Comparison of ENCODE assay signal across 1 cellular context in genomic region chr7:77798394-77799077, GRCh38.
TF ChIP-seq lines count a peak whose summit lies in the region.

Gene PHTF2, plus strand, starts transcription at chr7:77798773.
A gene with protein sequence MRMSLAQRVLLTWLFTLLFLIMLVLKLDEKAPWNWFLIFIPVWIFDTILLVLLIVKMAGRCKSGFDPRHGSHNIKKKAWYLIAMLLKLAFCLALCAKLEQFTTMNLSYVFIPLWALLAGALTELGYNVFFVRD (minus strand): TSS chr7:77798434. CDS start chr7:77794373, 4,061 bp downstream.

TF ChIP-seq in HEK293, 187 proteins besides CTCF, POLR2A, EP300 and RAD21 (continued from another document and continues in another):
- TF ChIP-seq, protein P1, sequence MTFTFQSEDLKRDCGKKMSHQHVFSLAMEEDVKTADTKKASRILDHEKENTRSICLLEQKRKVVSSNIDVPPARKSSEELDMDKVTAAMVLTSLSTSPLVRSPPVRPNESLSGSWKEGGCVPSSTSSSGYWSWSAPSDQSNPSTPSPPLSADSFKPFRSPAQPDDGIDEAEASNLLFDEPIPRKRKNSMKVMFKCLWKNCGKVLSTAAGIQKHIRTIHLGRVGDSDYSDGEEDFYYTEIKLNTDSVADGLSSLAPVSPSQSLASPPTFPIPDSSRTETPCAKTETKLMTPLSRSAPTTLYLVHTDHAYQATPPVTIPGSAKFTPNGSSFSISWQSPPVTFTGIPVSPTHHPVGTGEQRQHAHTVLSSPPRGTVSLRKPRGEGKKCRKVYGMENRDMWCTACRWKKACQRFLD (tag by site-specific recombination; IDR thresholded peaks at IDR 0.05): no peak
- no peak for TF ChIP-seq YY1 (tag by site-specific recombination; IDR thresholded peaks at IDR 0.05)
- TF ChIP-seq ZNF423 (tag by site-specific recombination; IDR thresholded peaks at IDR 0.05): 0 out of 2 replicates have a peak, but pooled peaks have one; percentile 28
- TF ChIP-seq ZNF830 (tag by site-specific recombination; IDR thresholded peaks at IDR 0.05; ENCODE audit: low read depth): no peak
- no peak for TF ChIP-seq ZBTB21 (tag by site-specific recombination; IDR thresholded peaks at IDR 0.05)
- TF ChIP-seq ZNF596 (tag by site-specific recombination; IDR thresholded peaks at IDR 0.05): no peak
- no peak for TF ChIP-seq BCL6B (tag by site-specific recombination; IDR thresholded peaks at IDR 0.05)
- no peak for TF ChIP-seq ZNF157 (tag by site-specific recombination; IDR thresholded peaks at IDR 0.05)
- TF ChIP-seq ZNF521 (tag by site-specific recombination; IDR thresholded peaks at IDR 0.05): no peak
- no peak for TF ChIP-seq ZNF548 (tag by site-specific recombination; IDR thresholded peaks at IDR 0.05)
- peak; percentile 77 for TF ChIP-seq ZSCAN30 (tag by site-specific recombination; IDR thresholded peaks at IDR 0.05)
- TF ChIP-seq MYNN (tag by site-specific recombination; IDR thresholded peaks at IDR 0.05; ENCODE audit: borderline replicate concordance): no peak
- no peak for TF ChIP-seq ZNF354C (tag by site-specific recombination; IDR thresholded peaks at IDR 0.05; ENCODE audit: borderline replicate concordance, low read depth)
- 0 out of 2 replicates have a peak, but pooled peaks have one; percentile 11 for TF ChIP-seq ZNF76 (tag by site-specific recombination; IDR thresholded peaks at IDR 0.05; ENCODE audit: borderline replicate concordance, low read depth)
- TF ChIP-seq, protein P2, sequence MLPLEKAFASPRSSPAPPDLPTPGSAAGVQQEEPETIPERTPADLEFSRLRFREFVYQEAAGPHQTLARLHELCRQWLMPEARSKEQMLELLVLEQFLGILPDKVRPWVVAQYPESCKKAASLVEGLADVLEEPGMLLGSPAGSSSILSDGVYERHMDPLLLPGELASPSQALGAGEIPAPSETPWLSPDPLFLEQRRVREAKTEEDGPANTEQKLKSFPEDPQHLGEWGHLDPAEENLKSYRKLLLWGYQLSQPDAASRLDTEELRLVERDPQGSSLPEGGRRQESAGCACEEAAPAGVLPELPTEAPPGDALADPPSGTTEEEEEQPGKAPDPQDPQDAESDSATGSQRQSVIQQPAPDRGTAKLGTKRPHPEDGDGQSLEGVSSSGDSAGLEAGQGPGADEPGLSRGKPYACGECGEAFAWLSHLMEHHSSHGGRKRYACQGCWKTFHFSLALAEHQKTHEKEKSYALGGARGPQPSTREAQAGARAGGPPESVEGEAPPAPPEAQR (tag by site-specific recombination; IDR thresholded peaks at IDR 0.05): no peak
- TF ChIP-seq ZFHX2 (tag by site-specific recombination; conservative IDR thresholded peaks at IDR 0.05): peak; percentile 34; the same call in 1 of the 2 replicates
- no peak for TF ChIP-seq ZNF10 (tag by site-specific recombination; IDR thresholded peaks at IDR 0.05)
- TF ChIP-seq, protein P3, sequence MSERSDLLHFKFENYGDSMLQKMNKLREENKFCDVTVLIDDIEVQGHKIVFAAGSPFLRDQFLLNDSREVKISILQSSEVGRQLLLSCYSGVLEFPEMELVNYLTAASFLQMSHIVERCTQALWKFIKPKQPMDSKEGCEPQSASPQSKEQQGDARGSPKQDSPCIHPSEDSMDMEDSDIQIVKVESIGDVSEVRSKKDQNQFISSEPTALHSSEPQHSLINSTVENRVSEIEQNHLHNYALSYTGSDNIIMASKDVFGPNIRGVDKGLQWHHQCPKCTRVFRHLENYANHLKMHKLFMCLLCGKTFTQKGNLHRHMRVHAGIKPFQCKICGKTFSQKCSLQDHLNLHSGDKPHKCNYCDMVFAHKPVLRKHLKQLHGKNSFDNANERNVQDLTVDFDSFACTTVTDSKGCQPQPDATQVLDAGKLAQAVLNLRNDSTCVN (tag by site-specific recombination; optimal IDR thresholded peaks at IDR 0.05): peak; percentile 94
- TF ChIP-seq, protein P4, sequence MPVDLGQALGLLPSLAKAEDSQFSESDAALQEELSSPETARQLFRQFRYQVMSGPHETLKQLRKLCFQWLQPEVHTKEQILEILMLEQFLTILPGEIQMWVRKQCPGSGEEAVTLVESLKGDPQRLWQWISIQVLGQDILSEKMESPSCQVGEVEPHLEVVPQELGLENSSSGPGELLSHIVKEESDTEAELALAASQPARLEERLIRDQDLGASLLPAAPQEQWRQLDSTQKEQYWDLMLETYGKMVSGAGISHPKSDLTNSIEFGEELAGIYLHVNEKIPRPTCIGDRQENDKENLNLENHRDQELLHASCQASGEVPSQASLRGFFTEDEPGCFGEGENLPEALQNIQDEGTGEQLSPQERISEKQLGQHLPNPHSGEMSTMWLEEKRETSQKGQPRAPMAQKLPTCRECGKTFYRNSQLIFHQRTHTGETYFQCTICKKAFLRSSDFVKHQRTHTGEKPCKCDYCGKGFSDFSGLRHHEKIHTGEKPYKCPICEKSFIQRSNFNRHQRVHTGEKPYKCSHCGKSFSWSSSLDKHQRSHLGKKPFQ (tag by site-specific recombination; IDR thresholded peaks at IDR 0.05): no peak
- TF ChIP-seq GLI2 (tag by site-specific recombination; IDR thresholded peaks at IDR 0.05; ENCODE audit: borderline replicate concordance, low read depth): no peak
- no peak for TF ChIP-seq ZNF169 (tag by site-specific recombination; IDR thresholded peaks at IDR 0.05)
- TF ChIP-seq ZNF274 (IDR thresholded peaks at IDR 0.05; ENCODE audit: low read length): no peak
- TF ChIP-seq ZNF274 (tag by site-specific recombination; IDR thresholded peaks at IDR 0.05; ENCODE audit: borderline replicate concordance): no peak
- TF ChIP-seq ZNF239 (tag by site-specific recombination; IDR thresholded peaks at IDR 0.05): no peak
- TF ChIP-seq ZNF692 (tag by site-specific recombination; IDR thresholded peaks at IDR 0.05): peak; percentile 47; the same call in 1 of the 2 replicates
- TF ChIP-seq ZNF501 (tag by site-specific recombination; IDR thresholded peaks at IDR 0.05): no peak
- TF ChIP-seq INSM2 (tag by site-specific recombination; IDR thresholded peaks at IDR 0.05): no peak; the same call in 1 of the 2 replicates
- TF ChIP-seq ZBTB44 (tag by site-specific recombination; IDR thresholded peaks at IDR 0.05): peak; percentile 46; the same call in 1 of the 2 replicates
- TF ChIP-seq, protein P5, sequence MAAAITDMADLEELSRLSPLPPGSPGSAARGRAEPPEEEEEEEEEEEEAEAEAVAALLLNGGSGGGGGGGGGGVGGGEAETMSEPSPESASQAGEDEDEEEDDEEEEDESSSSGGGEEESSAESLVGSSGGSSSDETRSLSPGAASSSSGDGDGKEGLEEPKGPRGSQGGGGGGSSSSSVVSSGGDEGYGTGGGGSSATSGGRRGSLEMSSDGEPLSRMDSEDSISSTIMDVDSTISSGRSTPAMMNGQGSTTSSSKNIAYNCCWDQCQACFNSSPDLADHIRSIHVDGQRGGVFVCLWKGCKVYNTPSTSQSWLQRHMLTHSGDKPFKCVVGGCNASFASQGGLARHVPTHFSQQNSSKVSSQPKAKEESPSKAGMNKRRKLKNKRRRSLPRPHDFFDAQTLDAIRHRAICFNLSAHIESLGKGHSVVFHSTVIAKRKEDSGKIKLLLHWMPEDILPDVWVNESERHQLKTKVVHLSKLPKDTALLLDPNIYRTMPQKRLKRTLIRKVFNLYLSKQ (tag by site-specific recombination; IDR thresholded peaks at IDR 0.05; ENCODE audit: borderline replicate concordance): no peak
- no peak for TF ChIP-seq ZNF202 (tag by site-specific recombination; IDR thresholded peaks at IDR 0.05; ENCODE audit: borderline replicate concordance)
- TF ChIP-seq ZNF571 (tag by site-specific recombination; IDR thresholded peaks at IDR 0.05): no peak
- TF ChIP-seq REPIN1 (tag by site-specific recombination; IDR thresholded peaks at IDR 0.05; ENCODE audit: low read depth): no peak
- TF ChIP-seq ZXDB (tag by site-specific recombination; IDR thresholded peaks at IDR 0.05): peak; percentile 49
- TF ChIP-seq, protein P6, sequence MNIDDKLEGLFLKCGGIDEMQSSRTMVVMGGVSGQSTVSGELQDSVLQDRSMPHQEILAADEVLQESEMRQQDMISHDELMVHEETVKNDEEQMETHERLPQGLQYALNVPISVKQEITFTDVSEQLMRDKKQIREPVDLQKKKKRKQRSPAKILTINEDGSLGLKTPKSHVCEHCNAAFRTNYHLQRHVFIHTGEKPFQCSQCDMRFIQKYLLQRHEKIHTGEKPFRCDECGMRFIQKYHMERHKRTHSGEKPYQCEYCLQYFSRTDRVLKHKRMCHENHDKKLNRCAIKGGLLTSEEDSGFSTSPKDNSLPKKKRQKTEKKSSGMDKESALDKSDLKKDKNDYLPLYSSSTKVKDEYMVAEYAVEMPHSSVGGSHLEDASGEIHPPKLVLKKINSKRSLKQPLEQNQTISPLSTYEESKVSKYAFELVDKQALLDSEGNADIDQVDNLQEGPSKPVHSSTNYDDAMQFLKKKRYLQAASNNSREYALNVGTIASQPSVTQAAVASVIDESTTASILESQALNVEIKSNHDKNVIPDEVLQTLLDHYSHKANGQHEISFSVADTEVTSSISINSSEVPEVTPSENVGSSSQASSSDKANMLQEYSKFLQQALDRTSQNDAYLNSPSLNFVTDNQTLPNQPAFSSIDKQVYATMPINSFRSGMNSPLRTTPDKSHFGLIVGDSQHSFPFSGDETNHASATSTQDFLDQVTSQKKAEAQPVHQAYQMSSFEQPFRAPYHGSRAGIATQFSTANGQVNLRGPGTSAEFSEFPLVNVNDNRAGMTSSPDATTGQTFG (tag by site-specific recombination; IDR thresholded peaks at IDR 0.05; ENCODE audit: borderline replicate concordance): no peak
- TF ChIP-seq ZBTB1 (tag by site-specific recombination; IDR thresholded peaks at IDR 0.05): no peak
- TF ChIP-seq SP3 (tag by site-specific recombination; IDR thresholded peaks at IDR 0.05): peak; percentile 97
- no peak for TF ChIP-seq SCRT2 (tag by site-specific recombination; IDR thresholded peaks at IDR 0.05)
- TF ChIP-seq PATZ1 (tag by site-specific recombination; IDR thresholded peaks at IDR 0.05): no peak
- TF ChIP-seq HOXD13 (CRISPR knock-in tag; IDR thresholded peaks at IDR 0.05; ENCODE audit: borderline replicate concordance): peak; percentile 100
- no peak for TF ChIP-seq BCL11B (tag by site-specific recombination; IDR thresholded peaks at IDR 0.05; ENCODE audit: low read depth)
- TF ChIP-seq ZNF837 (tag by site-specific recombination; IDR thresholded peaks at IDR 0.05): no peak
- peak; percentile 20; the same call in 1 of the 2 replicates for TF ChIP-seq ZBTB20 (tag by site-specific recombination; IDR thresholded peaks at IDR 0.05)
